1 cellular context compared by ENCODE assay signal in the genomic region with DNA sequence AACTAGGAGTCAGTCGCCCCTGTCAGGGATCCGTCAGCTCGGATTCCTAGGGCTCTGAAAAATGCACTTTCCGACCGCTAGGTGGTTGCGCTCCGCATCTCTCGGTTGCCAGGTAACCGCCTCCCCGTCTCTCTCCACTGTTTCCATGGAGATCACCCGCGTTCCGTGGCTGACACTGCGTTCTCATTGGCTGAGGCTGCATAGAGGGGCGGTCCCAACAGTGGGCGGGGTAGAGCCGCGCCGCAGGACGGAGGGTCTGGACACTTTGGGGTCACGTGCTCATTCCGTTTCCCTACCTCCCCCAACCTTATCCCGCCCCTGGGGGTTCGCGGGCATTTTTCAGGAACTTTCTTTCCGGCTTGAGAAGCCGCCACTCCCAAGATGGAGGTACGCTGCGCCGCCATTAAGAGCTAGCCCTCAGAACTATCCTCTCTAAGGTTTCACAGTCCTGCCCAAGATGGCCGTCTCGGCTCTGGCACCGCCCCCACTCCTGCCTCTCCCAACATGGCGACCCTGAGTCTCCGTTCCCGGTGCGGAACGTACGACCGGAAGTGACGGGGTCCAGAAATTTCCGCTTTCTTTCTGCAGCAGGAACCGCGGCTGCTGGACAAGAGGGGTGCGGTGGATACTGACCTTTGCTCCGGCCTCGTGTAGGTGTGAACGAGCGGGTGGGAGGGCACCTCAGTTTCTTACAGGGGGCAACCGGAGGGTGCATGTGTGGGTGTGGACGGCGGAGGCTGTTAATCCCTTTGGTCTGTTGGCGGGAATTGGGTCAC.
A peak's percentile ranks its signal among the peaks of the same experiment; 100 is the strongest.
TF ChIP-seq lines count a peak whose summit lies in the region.

Gene ODAD3, minus strand, starts transcription at position 65 of the 776 bp plus-strand sequence. CDS start 105 bp downstream, outside the sequence.
A gene with protein sequence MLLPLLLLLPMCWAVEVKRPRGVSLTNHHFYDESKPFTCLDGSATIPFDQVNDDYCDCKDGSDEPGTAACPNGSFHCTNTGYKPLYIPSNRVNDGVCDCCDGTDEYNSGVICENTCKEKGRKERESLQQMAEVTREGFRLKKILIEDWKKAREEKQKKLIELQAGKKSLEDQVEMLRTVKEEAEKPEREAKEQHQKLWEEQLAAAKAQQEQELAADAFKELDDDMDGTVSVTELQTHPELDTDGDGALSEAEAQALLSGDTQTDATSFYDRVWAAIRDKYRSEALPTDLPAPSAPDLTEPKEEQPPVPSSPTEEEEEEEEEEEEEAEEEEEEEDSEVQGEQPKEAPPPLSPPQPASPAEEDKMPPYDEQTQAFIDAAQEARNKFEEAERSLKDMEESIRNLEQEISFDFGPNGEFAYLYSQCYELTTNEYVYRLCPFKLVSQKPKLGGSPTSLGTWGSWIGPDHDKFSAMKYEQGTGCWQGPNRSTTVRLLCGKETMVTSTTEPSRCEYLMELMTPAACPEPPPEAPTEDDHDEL (plus strand): TSS at position 579 of the 776 bp plus-strand sequence. CDS start 483 bp downstream, outside the sequence.

TF ChIP-seq in K562, 482 proteins besides CTCF, POLR2A, EP300 and RAD21 (continued from another document and continues in another):
- TF ChIP-seq MGA (IDR thresholded peaks at IDR 0.05) (no peak; the same call in 1 of the 2 replicates), ESRRB (CRISPR knock-in tag; IDR thresholded peaks at IDR 0.05; ENCODE audit: borderline replicate concordance) (no peak), SMAD4 (CRISPR knock-in tag; conservative IDR thresholded peaks at IDR 0.05) (peak; percentile 66; the same call in 1 of the 2 replicates), ZNF696 (CRISPR knock-in tag; conservative IDR thresholded peaks at IDR 0.05) (no peak), ZC3H11A (IDR thresholded peaks at IDR 0.05; ENCODE audit: low read depth, low read length) (peak; percentile 99), ZNF217 (CRISPR knock-in tag; IDR thresholded peaks at IDR 0.05) (no peak), CREB3 (tag; conservative IDR thresholded peaks at IDR 0.05; ENCODE audit: low read depth) (0 out of 2 replicates have a peak, but pooled peaks have one; percentile 72), KDM1A (IDR thresholded peaks at IDR 0.05) (peak; percentile 91 to 96), HES1 (IDR thresholded peaks at IDR 0.05; ENCODE audit: low read depth) (peak; percentile 61; the same call in 1 of the 2 replicates), RBFOX2 (IDR thresholded peaks at IDR 0.05; ENCODE audit: low read depth, low read length) (peak; percentile 78), CSDE1 (IDR thresholded peaks at IDR 0.05) (peak; percentile 94 to 98), FOXK1 (CRISPR knock-in tag; IDR thresholded peaks at IDR 0.05; ENCODE audit: borderline replicate concordance) (no peak; the same call in 1 of the 2 replicates), CAMTA2 (CRISPR knock-in tag; conservative IDR thresholded peaks at IDR 0.05) (no peak), NR2C2 (CRISPR knock-in tag; IDR thresholded peaks at IDR 0.05) (peak; percentile 33), NR2C2 (tag; IDR thresholded peaks at IDR 0.05) (peak; percentile 95), SP1 (CRISPR knock-in tag; IDR thresholded peaks at IDR 0.05) (peak; percentile 96), HEY1 (CRISPR knock-in tag; IDR thresholded peaks at IDR 0.05; ENCODE audit: borderline replicate concordance) (no peak), ZNF57 (CRISPR knock-in tag; IDR thresholded peaks at IDR 0.05) (no peak), ZNF75A (CRISPR knock-in tag; IDR thresholded peaks at IDR 0.05) (no peak), KAT2B (IDR thresholded peaks at IDR 0.05; ENCODE audit: low read depth, low read length) (no peak)
- TF ChIP-seq, protein P1, sequence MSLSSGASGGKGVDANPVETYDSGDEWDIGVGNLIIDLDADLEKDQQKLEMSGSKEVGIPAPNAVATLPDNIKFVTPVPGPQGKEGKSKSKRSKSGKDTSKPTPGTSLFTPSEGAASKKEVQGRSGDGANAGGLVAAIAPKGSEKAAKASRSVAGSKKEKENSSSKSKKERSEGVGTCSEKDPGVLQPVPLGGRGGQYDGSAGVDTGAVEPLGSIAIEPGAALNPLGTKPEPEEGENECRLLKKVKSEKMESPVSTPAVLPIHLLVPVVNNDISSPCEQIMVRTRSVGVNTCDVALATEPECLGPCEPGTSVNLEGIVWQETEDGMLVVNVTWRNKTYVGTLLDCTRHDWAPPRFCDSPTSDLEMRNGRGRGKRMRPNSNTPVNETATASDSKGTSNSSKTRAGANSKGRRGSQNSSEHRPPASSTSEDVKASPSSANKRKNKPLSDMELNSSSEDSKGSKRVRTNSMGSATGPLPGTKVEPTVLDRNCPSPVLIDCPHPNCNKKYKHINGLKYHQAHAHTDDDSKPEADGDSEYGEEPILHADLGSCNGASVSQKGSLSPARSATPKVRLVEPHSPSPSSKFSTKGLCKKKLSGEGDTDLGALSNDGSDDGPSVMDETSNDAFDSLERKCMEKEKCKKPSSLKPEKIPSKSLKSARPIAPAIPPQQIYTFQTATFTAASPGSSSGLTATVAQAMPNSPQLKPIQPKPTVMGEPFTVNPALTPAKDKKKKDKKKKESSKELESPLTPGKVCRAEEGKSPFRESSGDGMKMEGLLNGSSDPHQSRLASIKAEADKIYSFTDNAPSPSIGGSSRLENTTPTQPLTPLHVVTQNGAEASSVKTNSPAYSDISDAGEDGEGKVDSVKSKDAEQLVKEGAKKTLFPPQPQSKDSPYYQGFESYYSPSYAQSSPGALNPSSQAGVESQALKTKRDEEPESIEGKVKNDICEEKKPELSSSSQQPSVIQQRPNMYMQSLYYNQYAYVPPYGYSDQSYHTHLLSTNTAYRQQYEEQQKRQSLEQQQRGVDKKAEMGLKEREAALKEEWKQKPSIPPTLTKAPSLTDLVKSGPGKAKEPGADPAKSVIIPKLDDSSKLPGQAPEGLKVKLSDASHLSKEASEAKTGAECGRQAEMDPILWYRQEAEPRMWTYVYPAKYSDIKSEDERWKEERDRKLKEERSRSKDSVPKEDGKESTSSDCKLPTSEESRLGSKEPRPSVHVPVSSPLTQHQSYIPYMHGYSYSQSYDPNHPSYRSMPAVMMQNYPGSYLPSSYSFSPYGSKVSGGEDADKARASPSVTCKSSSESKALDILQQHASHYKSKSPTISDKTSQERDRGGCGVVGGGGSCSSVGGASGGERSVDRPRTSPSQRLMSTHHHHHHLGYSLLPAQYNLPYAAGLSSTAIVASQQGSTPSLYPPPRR (CRISPR knock-in tag; IDR thresholded peaks at IDR 0.05; ENCODE audit: borderline replicate concordance), result no peak
- TF ChIP-seq, protein P2, sequence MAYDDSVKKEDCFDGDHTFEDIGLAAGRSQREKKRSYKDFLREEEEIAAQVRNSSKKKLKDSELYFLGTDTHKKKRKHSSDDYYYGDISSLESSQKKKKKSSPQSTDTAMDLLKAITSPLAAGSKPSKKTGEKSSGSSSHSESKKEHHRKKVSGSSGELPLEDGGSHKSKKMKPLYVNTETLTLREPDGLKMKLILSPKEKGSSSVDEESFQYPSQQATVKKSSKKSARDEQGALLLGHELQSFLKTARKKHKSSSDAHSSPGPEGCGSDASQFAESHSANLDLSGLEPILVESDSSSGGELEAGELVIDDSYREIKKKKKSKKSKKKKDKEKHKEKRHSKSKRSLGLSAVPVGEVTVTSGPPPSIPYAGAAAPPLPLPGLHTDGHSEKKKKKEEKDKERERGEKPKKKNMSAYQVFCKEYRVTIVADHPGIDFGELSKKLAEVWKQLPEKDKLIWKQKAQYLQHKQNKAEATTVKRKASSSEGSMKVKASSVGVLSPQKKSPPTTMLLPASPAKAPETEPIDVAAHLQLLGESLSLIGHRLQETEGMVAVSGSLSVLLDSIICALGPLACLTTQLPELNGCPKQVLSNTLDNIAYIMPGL (CRISPR knock-in tag; IDR thresholded peaks at IDR 0.05), result no peak
- TF ChIP-seq, protein P3, sequence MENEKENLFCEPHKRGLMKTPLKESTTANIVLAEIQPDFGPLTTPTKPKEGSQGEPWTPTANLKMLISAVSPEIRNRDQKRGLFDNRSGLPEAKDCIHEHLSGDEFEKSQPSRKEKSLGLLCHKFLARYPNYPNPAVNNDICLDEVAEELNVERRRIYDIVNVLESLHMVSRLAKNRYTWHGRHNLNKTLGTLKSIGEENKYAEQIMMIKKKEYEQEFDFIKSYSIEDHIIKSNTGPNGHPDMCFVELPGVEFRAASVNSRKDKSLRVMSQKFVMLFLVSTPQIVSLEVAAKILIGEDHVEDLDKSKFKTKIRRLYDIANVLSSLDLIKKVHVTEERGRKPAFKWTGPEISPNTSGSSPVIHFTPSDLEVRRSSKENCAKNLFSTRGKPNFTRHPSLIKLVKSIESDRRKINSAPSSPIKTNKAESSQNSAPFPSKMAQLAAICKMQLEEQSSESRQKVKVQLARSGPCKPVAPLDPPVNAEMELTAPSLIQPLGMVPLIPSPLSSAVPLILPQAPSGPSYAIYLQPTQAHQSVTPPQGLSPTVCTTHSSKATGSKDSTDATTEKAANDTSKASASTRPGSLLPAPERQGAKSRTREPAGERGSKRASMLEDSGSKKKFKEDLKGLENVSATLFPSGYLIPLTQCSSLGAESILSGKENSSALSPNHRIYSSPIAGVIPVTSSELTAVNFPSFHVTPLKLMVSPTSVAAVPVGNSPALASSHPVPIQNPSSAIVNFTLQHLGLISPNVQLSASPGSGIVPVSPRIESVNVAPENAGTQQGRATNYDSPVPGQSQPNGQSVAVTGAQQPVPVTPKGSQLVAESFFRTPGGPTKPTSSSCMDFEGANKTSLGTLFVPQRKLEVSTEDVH (IDR thresholded peaks at IDR 0.05; ENCODE audit: low read depth, partially characterized antibody), result peak; percentile 95
